8 cellular contexts compared by ENCODE assay signal in the genomic region with DNA sequence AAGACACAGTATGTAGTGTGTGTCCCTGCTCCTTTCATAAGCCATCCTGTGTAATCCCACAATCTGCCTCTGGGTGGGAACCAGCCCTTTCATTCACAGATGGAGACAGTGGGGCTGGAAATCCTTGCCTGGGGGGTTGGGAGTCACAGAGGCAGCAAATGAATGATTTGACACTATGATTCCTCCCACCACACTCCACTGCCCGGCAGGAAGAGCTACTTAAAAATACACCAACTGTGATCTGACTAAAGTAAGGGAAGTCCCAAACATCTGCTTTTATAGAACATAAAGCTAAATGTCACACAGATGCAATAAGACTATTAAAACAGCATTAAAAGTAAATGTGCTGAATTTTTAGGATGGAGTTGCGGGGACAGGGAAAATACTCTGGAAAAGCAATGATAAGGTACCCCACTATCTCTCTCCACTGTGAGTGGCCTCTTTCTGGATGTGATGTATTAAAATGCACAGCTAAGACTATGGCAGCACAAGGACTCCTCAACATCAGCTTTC. TPM values are rescaled to one million over a fixed set of nuclear protein-coding genes. Genes with fewer than 3 reads are reported as not detected.
DNase-seq lines count a peak whose midpoint lies in the region; ATAC-seq, FAIRE-seq and TF ChIP-seq lines count a peak whose summit lies in the region.

No MANE protein-coding gene starts in this region.

- TF ChIP-seq EP300 in tibial nerve (IDR thresholded peaks at IDR 0.05): no peak

- no peak for ATAC-seq in HG03571 (IDR thresholded peaks at IDR 0.05; ENCODE audit: unreplicated experiment)
- no peak for ATAC-seq in GM18870 (IDR thresholded peaks at IDR 0.05; ENCODE audit: unreplicated experiment)

- H2BK15ac ChIP-seq in mesendoderm (replicated peaks; ENCODE audit: low read depth): no peak overlapping the region

- no peak overlapping the region for H2BK5ac ChIP-seq in mesendoderm (ENCODE audit: low read length)

- H4K8ac ChIP-seq in mesendoderm (ENCODE audit: low read depth, low read length): no peak overlapping the region

- H3K18ac ChIP-seq in mesendoderm (ENCODE audit: low read length): no peak overlapping the region

- H3K27me3 ChIP-seq in mesendoderm (ENCODE audit: insufficient read depth, low read length, poor library complexity): no peaks in the 10 kb centered on the region
- H3K27me3 ChIP-seq in tibial nerve: no peaks in the 10 kb centered on the region

- no peak overlapping the region for H3K23ac ChIP-seq in mesendoderm (ENCODE audit: low read length)

- peak overlapping the region; percentile 73 for H3K56ac ChIP-seq in mesendoderm (ENCODE audit: low read length)

- peak overlapping the region; percentile 18 for H3K9ac ChIP-seq in mesendoderm (ENCODE audit: low read length)

- H4K5ac ChIP-seq in mesendoderm (ENCODE audit: low read length): no peak overlapping the region

- DNase-seq in D721Med (ENCODE audit: insufficient read length, low spot score): peak; percentile 66
- peak; percentile 26 for DNase-seq in HTR-8/SVneo (ENCODE audit: insufficient read length, low spot score)
- peak; percentile 31 for DNase-seq in astrocyte of the hippocampus (ENCODE audit: low read depth, low spot score)
- peak; percentile 72 for DNase-seq in mesendoderm
- DNase-seq in tibial nerve (ENCODE audit: low spot score in 2 of 2): no peak
- no peak for DNase-seq in NCI-H1105 (lab: John Stamatoyannopoulos, UW)

- no CpG with 5 or more reads among the region's 2 CpGs for WGBS in mesendoderm (ENCODE audit: extremely low coverage, insufficient coverage, low lambda C conversion rate)
- 46 to 49% methylated on average over 2 of the region's 2 CpGs for WGBS in tibial nerve, 2 donors

- H3K79me2 ChIP-seq in mesendoderm (ENCODE audit: control insufficient read depth, insufficient read depth, low read length): peaks cover 75% of the 10 kb centered on the region

- peaks cover 36% of the 10 kb centered on the region for H3K79me1 ChIP-seq in mesendoderm (ENCODE audit: low read length)

- H3K9me3 ChIP-seq in tibial nerve: no peaks in the 10 kb centered on the region

- no peak overlapping the region for H3K4me3 ChIP-seq in mesendoderm (ENCODE audit: low read length)
- H3K4me3 ChIP-seq in tibial nerve: no peak overlapping the region

- TF ChIP-seq CTCF in D721Med (IDR thresholded peaks at IDR 0.05; ENCODE audit: insufficient read depth, missing control alignments) (peak; percentile 28), tibial nerve (IDR thresholded peaks at IDR 0.05) (peak in 1 of 5 experiments; percentile 21)

- no peak overlapping the region for H2BK120ac ChIP-seq in mesendoderm (ENCODE audit: low read depth, low read length)

- peaks cover 14% of the 10 kb centered on the region for H3K36me3 ChIP-seq in mesendoderm (ENCODE audit: control insufficient read depth, insufficient read depth, low read length)
- H3K36me3 ChIP-seq in tibial nerve: peaks cover 4 to 36% (median 10%) of the 10 kb centered on the region in 3 donors

- FAIRE-seq in D721Med (lab: Jason Lieb, UNC): peak; percentile 87
- FAIRE-seq in HTR-8/SVneo (lab: Jason Lieb, UNC): no peak

- H3K4ac ChIP-seq in mesendoderm (ENCODE audit: low read depth, low read length): no peak overlapping the region

- no peak overlapping the region for H2AK5ac ChIP-seq in mesendoderm (ENCODE audit: low read length)

- no peak for TF ChIP-seq POLR2A in tibial nerve (IDR thresholded peaks at IDR 0.05)

- no peak overlapping the region for H3K4me2 ChIP-seq in mesendoderm (ENCODE audit: low read length)

- H3K4me1 ChIP-seq in mesendoderm (ENCODE audit: control insufficient read depth, low read depth, low read length) (peaks cover 22% of the 10 kb centered on the region), tibial nerve (peaks cover 0 to 65% (median 42%) of the 10 kb centered on the region in 4 donors)

- no peak overlapping the region for H3K27ac ChIP-seq in mesendoderm (ENCODE audit: low read depth, low read length)
- peak overlapping the region in 2 of 4 donors; percentile 49 to 59 for H3K27ac ChIP-seq in tibial nerve

RNA-seq across cellular contexts. Expression of a gene that starts 4.3 kb away (rescaled TPM):
- 277 TPM for polyA plus RNA-seq in mesendoderm (2013, experiment 1 of 2)
- 282 TPM for polyA plus RNA-seq in mesendoderm (2013, experiment 2 of 2)
- total RNA-seq in tibial nerve: 100 to 1,000 TPM in 2 of 4 donors, 10 to 100 TPM in 2; 91.5 to 117 (median 99.5) TPM

Comparison
In these comparisons a context has a peak if more than half of its experiments do, and no peak if none do; other contexts are left out.
1. DNase-seq: peak in D721Med (single experiment), HTR-8/SVneo (single experiment), astrocyte of the hippocampus (single experiment) and mesendoderm (single experiment); none in tibial nerve (0 of 2) and NCI-H1105 (single experiment).